Comparison of ENCODE assay signal across 14 cellular contexts in genomic region chr11:1224491-1225385, GRCh38. TPM values are rescaled to one million over a fixed set of nuclear protein-coding genes. Genes with fewer than 3 reads are reported as not detected.
DNase-seq lines count a peak whose midpoint lies in the region; FAIRE-seq and TF ChIP-seq lines count a peak whose summit lies in the region.
"Had no signal": no experiment of that assay in that cellular context is flagged by ENCODE, and none has a peak within 500 bp of the region (broad histone marks: within the 10 kb centered on the region; RNA-seq: fewer than 3 reads in every experiment).

No MANE protein-coding gene starts in this region.

- no peak overlapping the region for H3K4me3 Mint-ChIP-seq in activated naive CD4-positive, alpha-beta T cell treated with anti-CD3 and anti-CD28 coated beads, Interleukin-2, amount 10 ng/mL, durations not matched to agents 7 days and 5 days

- DNase-seq in activated naive CD4-positive, alpha-beta T cell treated with anti-CD3 and anti-CD28 coated beads, Interleukin-2, amount 10 ng/mL, durations not matched to agents 7 days and 5 days = peak; percentile 19
- no peak for DNase-seq in activated naive CD4-positive, alpha-beta T cell treated with Interleukin-2 at 50 U/mL for 16 hours
- DNase-seq in RPMI7951 (ENCODE audit: low read depth) (peak; percentile 28), kidney (peak; percentile 57), suprapubic skin (ENCODE audit: low spot score in 2 of 2) (peak; percentile 59 to 70), NCI-H128 (lab: John Stamatoyannopoulos, UW; ENCODE audit: unreplicated experiment) (no peak), substantia nigra (lab: John Stamatoyannopoulos, UW) (no peak), RKO (ENCODE audit: low spot score) (no peak)
- DNase-seq: SIG-M5, testis had no signal

- WGBS in suprapubic skin = 40% methylated on average over 11 of the region's 27 CpGs

- no peaks in the 10 kb centered on the region for H3K36me3 Mint-ChIP-seq in activated naive CD4-positive, alpha-beta T cell treated with anti-CD3 and anti-CD28 coated beads, Interleukin-2, amount 10 ng/mL, durations not matched to agents 7 days and 5 days
- H3K36me3 Mint-ChIP-seq: activated naive CD4-positive, alpha-beta T cell treated with anti-CD3 and anti-CD28 coated beads, Interleukin-2, amount 50 U/mL, for 72 hours had no signal

- peaks cover 97% of the 10 kb centered on the region for H3K27me3 ChIP-seq in suprapubic skin
- H3K27me3 ChIP-seq: cardiac muscle cell, testis had no signal

- no peak for TF ChIP-seq CTCF in kidney (IDR thresholded peaks at IDR 0.05; ENCODE audit: borderline replicate concordance, extremely low read depth, insufficient read depth)
- no peak for TF ChIP-seq CTCF in suprapubic skin (IDR thresholded peaks at IDR 0.05)

- H3K27ac ChIP-seq in kidney (ENCODE audit: low read depth in 2 of 2, low read length in 2 of 2) (no peak overlapping the region), suprapubic skin (no peak overlapping the region), substantia nigra (ENCODE audit: low read depth, low read length, poor library complexity, severe bottlenecking) (no peak overlapping the region)
- H3K27ac ChIP-seq: cardiac muscle cell, neutrophil, testis had no signal

- H3K9ac ChIP-seq in kidney (ENCODE audit: low read length in 2 of 2) = no peak overlapping the region

- peaks cover 8% of the 10 kb centered on the region for H3K27me3 Mint-ChIP-seq in activated naive CD4-positive, alpha-beta T cell treated with anti-CD3 and anti-CD28 coated beads, Interleukin-2, amount 10 ng/mL, durations not matched to agents 7 days and 5 days

- CTCF ChIA-PET in activated naive CD4-positive, alpha-beta T cell treated with anti-CD3 and anti-CD28 coated beads, Interleukin-2, amount 10 ng/mL, durations not matched to agents 7 days and 5 days (lab: Charles Lee) = no interaction called here

- H3K4me3 ChIP-seq in kidney (ENCODE audit: low read length in 2 of 2) = no peak overlapping the region
- H3K4me3 ChIP-seq in suprapubic skin = no peak overlapping the region
- H3K4me3 ChIP-seq: cardiac muscle cell, testis had no signal

- H3K36me3 ChIP-seq in kidney (ENCODE audit: control insufficient read depth in 1 of 2, insufficient read depth in 2 of 2, low read length in 2 of 2) = no peaks in the 10 kb centered on the region
- no peaks in the 10 kb centered on the region for H3K36me3 ChIP-seq in suprapubic skin
- H3K36me3 ChIP-seq: cardiac muscle cell, neutrophil had no signal

- no peaks in the 10 kb centered on the region for H3K9me3 ChIP-seq in kidney (ENCODE audit: control insufficient read depth in 1 of 2, low read length in 2 of 2)
- H3K9me3 ChIP-seq in suprapubic skin = no peaks in the 10 kb centered on the region
- H3K9me3 ChIP-seq: neutrophil, testis had no signal

- no peak for TF ChIP-seq EP300 in suprapubic skin (IDR thresholded peaks at IDR 0.05)

- FAIRE-seq in kidney (lab: Jason Lieb, UNC) = no peak

- no peak overlapping the region for H3K27ac Mint-ChIP-seq in activated naive CD4-positive, alpha-beta T cell treated with anti-CD3 and anti-CD28 coated beads, Interleukin-2, amount 10 ng/mL, durations not matched to agents 7 days and 5 days
- H3K27ac Mint-ChIP-seq: activated naive CD4-positive, alpha-beta T cell treated with anti-CD3 and anti-CD28 coated beads, Interleukin-2, amount 50 U/mL, for 72 hours had no signal

- TF ChIP-seq POLR2A in suprapubic skin (IDR thresholded peaks at IDR 0.05) = no peak

- H3K9me3 Mint-ChIP-seq in activated naive CD4-positive, alpha-beta T cell treated with anti-CD3 and anti-CD28 coated beads, Interleukin-2, amount 10 ng/mL, durations not matched to agents 7 days and 5 days = no peaks in the 10 kb centered on the region
- H3K9me3 Mint-ChIP-seq: activated naive CD4-positive, alpha-beta T cell treated with anti-CD3 and anti-CD28 coated beads, Interleukin-2, amount 50 U/mL, for 72 hours had no signal

- H3K4me1 ChIP-seq in kidney (ENCODE audit: control insufficient read depth in 1 of 2, insufficient read depth in 1 of 2, low read depth in 1 of 2, low read length in 2 of 2) (no peaks in the 10 kb centered on the region), suprapubic skin (peaks cover 8% of the 10 kb centered on the region)

- no peaks in the 10 kb centered on the region for H3K4me1 Mint-ChIP-seq in activated naive CD4-positive, alpha-beta T cell treated with anti-CD3 and anti-CD28 coated beads, Interleukin-2, amount 10 ng/mL, durations not matched to agents 7 days and 5 days

- intact Hi-C loops in kidney (cut with DNase I) = no loop called here

RNA-seq across cellular contexts. Expression of gene MUC5B, which starts 1.9 kb away (rescaled TPM):
- not detected in 2 replicates for total RNA-seq in RPMI7951 (2014; rRNA removed; shearing (Covaris generic))
- total RNA-seq in kidney (0.38 TPM), suprapubic skin (under 1 TPM; 0.08 to 0.34 (median 0.13) TPM)
- not detected for polyA plus RNA-seq in kidney (ENCODE audit: insufficient read depth, low read depth, low replicate concordance)
- total RNA-seq: activated naive CD4-positive, alpha-beta T cell treated with anti-CD3 and anti-CD28 coated beads, Interleukin-2, amount 50 U/mL, for 72 hours; cardiac muscle cell; kidney epithelial cell had no signal
- polyA plus RNA-seq: cardiac muscle cell had no signal

Comparison
In these comparisons a context has a peak if more than half of its experiments do, and no peak if none do; other contexts are left out.
1. DNase-seq: peak in activated naive CD4-positive, alpha-beta T cell treated with anti-CD3 and anti-CD28 coated beads, Interleukin-2, amount 10 ng/mL, durations not matched to agents 7 days and 5 days (single experiment), RPMI7951 (single experiment), kidney (single experiment) and suprapubic skin (2 of 2); none in activated naive CD4-positive, alpha-beta T cell treated with Interleukin-2 at 50 U/mL for 16 hours (single experiment), NCI-H128 (single experiment), substantia nigra (0 of 49) and RKO (single experiment).